In the genomic region with DNA sequence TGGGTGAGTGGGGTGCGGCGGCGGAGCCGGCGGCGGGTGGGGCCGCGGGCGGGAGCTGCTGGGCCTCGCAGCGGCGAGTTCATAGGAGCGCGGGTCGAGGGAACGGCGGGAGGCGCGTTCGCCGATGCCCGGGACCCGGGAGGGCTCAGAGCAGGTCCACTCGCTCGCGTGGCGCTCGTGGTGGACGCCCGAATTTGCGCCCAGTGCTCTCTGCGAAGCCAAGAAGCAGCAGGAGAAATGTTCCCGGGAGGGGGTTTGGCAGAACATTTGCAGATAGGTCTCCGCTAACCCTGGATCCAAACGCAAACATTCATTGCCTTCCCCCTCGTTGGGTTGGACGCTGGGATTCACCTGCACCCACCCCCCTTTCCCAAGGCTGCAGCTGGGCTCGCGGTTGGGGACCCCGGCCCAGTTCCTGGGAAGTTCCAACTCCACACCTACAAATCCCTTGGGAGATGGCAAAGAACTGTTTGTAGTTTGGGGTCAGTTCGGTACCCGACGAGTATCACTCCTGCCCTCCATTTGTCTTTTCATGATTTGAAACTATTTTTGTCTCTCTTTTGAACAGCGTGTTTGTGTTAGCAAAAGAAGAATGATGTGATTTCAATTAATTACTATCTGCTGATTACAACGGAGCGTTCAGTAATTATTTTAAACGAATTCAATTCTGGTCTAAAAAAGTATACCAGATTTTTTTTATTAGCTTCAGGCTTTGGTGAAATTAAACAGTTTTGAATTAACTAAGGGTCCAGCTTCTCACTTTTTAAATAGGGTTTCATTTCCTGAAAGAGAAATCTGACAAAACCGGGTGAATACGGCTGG, we compare ENCODE assay signal across 10 cellular contexts. TPM values are rescaled to one million over a fixed set of nuclear protein-coding genes. Genes with fewer than 3 reads are reported as not detected.
DNase-seq lines count a peak whose midpoint lies in the region; ATAC-seq and TF ChIP-seq lines count a peak whose summit lies in the region.
"Had no signal": no experiment of that assay in that cellular context is flagged by ENCODE, and none has a peak within 500 bp of the region (broad histone marks: within the 10 kb centered on the region; RNA-seq: fewer than 3 reads in every experiment).

No MANE protein-coding gene starts in this region.

- no peaks in the 10 kb centered on the region for H3K79me2 ChIP-seq in OCI-LY3 (ENCODE audit: low read length)

- WGBS in psoas muscle, 3 donors, result 39 to 52% (median 50%) methylated on average over 31 to 49 of the region's 49 CpGs

- H3K4me2 ChIP-seq in OCI-LY3 (ENCODE audit: low read length), result peak overlapping the region; percentile 52

- POLR2A ChIA-PET in CD8-positive, alpha-beta T cell (lab: Charles Lee), result no interaction called here

- H3K4me3 ChIP-seq in CD8-positive, alpha-beta T cell (ENCODE audit: low read depth, low read length), result peak overlapping the region; percentile 38
- H3K4me3 ChIP-seq in OCI-LY3 (ENCODE audit: low read length) (peak overlapping the region; percentile 31; the same call in 1 of the 2 replicates), right atrium auricular region (peak overlapping the region; percentile 55 to 73), psoas muscle (peak overlapping the region; percentile 77)

- intact Hi-C loops in CD8-positive, alpha-beta T cell (cut with DNase I, micrococcal nuclease), result no loop called here
- intact Hi-C loops in psoas muscle (cut with DNase I) (no loop called here), CD14-positive monocyte (cut with micrococcal nuclease) (no loop called here)

- H3K36me3 Mint-ChIP-seq in CD8-positive, alpha-beta T cell, result peaks cover 2% of the 10 kb centered on the region
- peaks cover 3 to 9% of the 10 kb centered on the region in 2 donors for H3K36me3 Mint-ChIP-seq in CD14-positive monocyte

- H3K4me1 Mint-ChIP-seq in CD8-positive, alpha-beta T cell (ENCODE audit: low read depth), result peaks cover 14% of the 10 kb centered on the region
- peaks cover 16% of the 10 kb centered on the region for H3K4me1 Mint-ChIP-seq in CD14-positive monocyte

- H3K36me3 ChIP-seq in CD8-positive, alpha-beta T cell (ENCODE audit: insufficient read depth, low read length), result no peaks in the 10 kb centered on the region
- H3K36me3 ChIP-seq in OCI-LY3 (replicated peaks; ENCODE audit: low read depth, low read length) (peaks cover 4% of the 10 kb centered on the region), right atrium auricular region (peaks cover 6% of the 10 kb centered on the region), psoas muscle (ENCODE audit: insufficient read depth in 1 of 2, low read depth in 1 of 2) (no peaks in the 10 kb centered on the region)

- no peak for ATAC-seq in CD8-positive, alpha-beta T cell
- no peak for ATAC-seq in psoas muscle
- no peak for ATAC-seq in esophagus mucosa
- no peak for ATAC-seq in HG03095 (IDR thresholded peaks at IDR 0.05; ENCODE audit: unreplicated experiment)
- ATAC-seq: HCT116 had no signal

- no peak overlapping the region for H3K27ac ChIP-seq in CD8-positive, alpha-beta T cell (ENCODE audit: low read depth, low read length)
- H3K27ac ChIP-seq in OCI-LY3 (ENCODE audit: low read length) (no peak overlapping the region), right atrium auricular region (peak overlapping the region; percentile 90 to 92), psoas muscle (no peak overlapping the region)

- peaks cover 12% of the 10 kb centered on the region for H3K4me1 ChIP-seq in CD8-positive, alpha-beta T cell (ENCODE audit: insufficient read depth, low read length)
- peaks cover 17% of the 10 kb centered on the region for H3K4me1 ChIP-seq in OCI-LY3 (ENCODE audit: low read length)
- peaks cover 0 to 41% of the 10 kb centered on the region in 2 donors for H3K4me1 ChIP-seq in right atrium auricular region
- peaks cover 7% of the 10 kb centered on the region for H3K4me1 ChIP-seq in psoas muscle

- H2AFZ ChIP-seq in OCI-LY3 (ENCODE audit: low read depth, low read length), result no peak overlapping the region

- H3K27me3 ChIP-seq in CD8-positive, alpha-beta T cell (ENCODE audit: insufficient read depth, low read length), result peaks cover 28% of the 10 kb centered on the region
- H3K27me3 ChIP-seq in OCI-LY3 (ENCODE audit: low read depth, low read length) (no peaks in the 10 kb centered on the region), right atrium auricular region (no peaks in the 10 kb centered on the region), psoas muscle (ENCODE audit: insufficient read depth in 3 of 3, low read length in 2 of 3) (peaks cover 0 to 50% (median 11%) of the 10 kb centered on the region in 3 donors)

- H3K27ac Mint-ChIP-seq in CD8-positive, alpha-beta T cell, result no peak overlapping the region
- no peak overlapping the region for H3K27ac Mint-ChIP-seq in CD14-positive monocyte

- H3K9me3 ChIP-seq in CD8-positive, alpha-beta T cell (ENCODE audit: low read length), result no peaks in the 10 kb centered on the region
- H3K9me3 ChIP-seq in OCI-LY3 (ENCODE audit: insufficient read depth, low read length) (no peaks in the 10 kb centered on the region), right atrium auricular region (no peaks in the 10 kb centered on the region), psoas muscle (no peaks in the 10 kb centered on the region)

- TF ChIP-seq CTCF in CD8-positive, alpha-beta T cell (IDR thresholded peaks at IDR 0.05), result no peak
- TF ChIP-seq CTCF in OCI-LY3 (IDR thresholded peaks at IDR 0.05; ENCODE audit: low read depth, low read length), result no peak
- no peak for TF ChIP-seq CTCF in right atrium auricular region (IDR thresholded peaks at IDR 0.05)
- TF ChIP-seq CTCF in psoas muscle (IDR thresholded peaks at IDR 0.05), result no peak
- no peak for TF ChIP-seq CTCF in CD14-positive monocyte (IDR thresholded peaks at IDR 0.05)

- peaks cover 65% of the 10 kb centered on the region for H3K27me3 Mint-ChIP-seq in CD8-positive, alpha-beta T cell (ENCODE audit: low read depth)
- peaks cover 54 to 71% (median 65%) of the 10 kb centered on the region in 3 donors for H3K27me3 Mint-ChIP-seq in CD14-positive monocyte (ENCODE audit: low read depth in 3 of 3)

- no peaks in the 10 kb centered on the region for H3K9me3 Mint-ChIP-seq in CD8-positive, alpha-beta T cell
- peaks cover 0 to 11% (median 5%) of the 10 kb centered on the region in 7 donors for H3K9me3 Mint-ChIP-seq in CD14-positive monocyte

- H3K9ac ChIP-seq in OCI-LY3 (ENCODE audit: low read length), result no peak overlapping the region

- DNase-seq in CD8-positive, alpha-beta T cell, result no peak
- no peak for DNase-seq in right atrium auricular region (ENCODE audit: low spot score)
- DNase-seq in psoas muscle, result no peak
- no peak for DNase-seq in NCI-H510A treated with DMSO at 0.1 percent for 48 hours (lab: John Stamatoyannopoulos, UW)
- DNase-seq in CD14-positive monocyte (ENCODE audit: low spot score), result no peak
- DNase-seq: DMS153 had no signal

- CTCF ChIA-PET in CD8-positive, alpha-beta T cell (lab: Charles Lee), result interaction anchor here (0.7 kb wide), 1 partner anchor 26 kb away, joined by 3 read pairs; no protein-coding TSS in a partner anchor

- H3K4me3 Mint-ChIP-seq in CD8-positive, alpha-beta T cell, result peak overlapping the region; percentile 59
- peak overlapping the region in 1 of 2 donors; percentile 77 for H3K4me3 Mint-ChIP-seq in CD14-positive monocyte

- no peaks in the 10 kb centered on the region for H4K20me1 ChIP-seq in OCI-LY3 (ENCODE audit: insufficient read depth, low read length)

RNA-seq across cellular contexts. Expression of a gene that starts 2.3 kb away (rescaled TPM):
- under 1 TPM; 0.08 TPM for total RNA-seq in CD8-positive, alpha-beta T cell
- total RNA-seq in right atrium auricular region (100 to 1,000 TPM; 142 to 163 TPM), psoas muscle (1 to 10 TPM in 3 of 4 donors, under 1 TPM in 1; 0.67 to 2.1 (median 1.2) TPM), esophagus mucosa (9.1 TPM)
- polyA plus RNA-seq in psoas muscle (under 1 TPM; 0.38 to 0.85 (median 0.60) TPM), CD14-positive monocyte (under 1 TPM in 1 of 2 donors, not detected in 1; 0.03 TPM)

RNA-seq across cellular contexts. Expression of a gene that starts 58.1 kb away (rescaled TPM):
- 100 to 1,000 TPM; 154 to 155 TPM for total RNA-seq in CD8-positive, alpha-beta T cell
- total RNA-seq in right atrium auricular region (1 to 10 TPM; 5.0 to 7.5 TPM), psoas muscle (1 to 10 TPM; 1.1 to 2.9 (median 1.9) TPM), esophagus mucosa (0.88 TPM)
- polyA plus RNA-seq in psoas muscle (under 1 TPM; 0.20 to 0.51 (median 0.47) TPM), CD14-positive monocyte (10 to 100 TPM; 32.1 to 47.5 TPM)

Comparison
In these comparisons a context has a peak if more than half of its experiments do, and no peak if none do; other contexts are left out.
1. H3K27ac ChIP-seq: peak in right atrium auricular region (2 of 2); none in CD8-positive, alpha-beta T cell (single experiment), OCI-LY3 (single experiment) and psoas muscle (single experiment).
2. RNA of a gene that starts 2.3 kb away (total RNA-seq): 142 to 163 TPM in right atrium auricular region; 9.1 TPM in esophagus mucosa (single experiment), 0.67 to 2.1 TPM in psoas muscle and 0.08 TPM in CD8-positive, alpha-beta T cell; every median in the first group is over 10 times any median in the second.
3. RNA of a gene that starts 58.1 kb away (total RNA-seq): 154 to 155 TPM in CD8-positive, alpha-beta T cell; 5.0 to 7.5 TPM in right atrium auricular region, 1.1 to 2.9 TPM in psoas muscle and 0.88 TPM in esophagus mucosa (single experiment); every median in the first group is over 10 times any median in the second.
4. Peak in every context shown above with its lines, with median percentiles within 50 percentile points of each other: H3K4me3 ChIP-seq.